9 cellular contexts compared by ENCODE assay signal in the genomic region with DNA sequence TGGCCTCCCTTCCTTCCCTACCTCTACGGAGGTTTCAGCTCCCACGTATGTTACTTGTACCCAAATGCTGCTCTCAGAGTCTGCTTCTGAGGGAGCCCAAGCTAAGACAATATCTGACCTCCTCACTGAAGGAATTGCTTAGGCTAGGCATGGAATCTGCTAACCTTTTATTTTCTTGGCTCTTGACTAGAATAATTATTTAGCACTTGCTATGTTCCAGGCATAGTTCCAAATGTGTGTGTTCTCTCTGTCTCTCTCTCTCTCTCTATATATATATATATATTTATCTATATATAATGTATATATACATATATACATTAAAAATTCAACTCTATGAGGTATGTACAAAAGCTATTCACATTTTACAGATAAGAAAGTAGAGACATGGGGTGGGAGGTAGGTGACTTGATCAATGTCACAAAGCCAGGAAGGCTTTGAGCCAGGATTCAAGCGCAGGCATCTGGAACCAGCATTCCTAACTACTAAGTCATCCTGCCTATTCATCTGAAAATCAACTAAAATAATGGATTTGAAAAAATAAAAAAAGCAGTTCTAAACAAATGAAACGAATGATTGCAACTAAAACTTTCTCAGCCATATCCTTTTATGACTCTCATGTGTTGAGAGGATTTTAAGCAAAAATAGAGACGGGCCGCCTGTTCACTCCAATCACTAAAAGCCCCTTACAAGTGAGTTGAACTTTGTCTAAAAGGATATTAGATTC.
DNase-seq lines count a peak whose midpoint lies in the region; ATAC-seq and TF ChIP-seq lines count a peak whose summit lies in the region.
"Had no signal": no experiment of that assay in that cellular context is flagged by ENCODE, and none has a peak within 500 bp of the region (broad histone marks: within the 10 kb centered on the region; RNA-seq: fewer than 3 reads in every experiment).

No MANE protein-coding gene starts in this region.

- intact Hi-C loops in heart left ventricle (cut with DNase I): loop anchor here in 4 of 10 donors (5.0 to 10.0 kb wide), 3 partner anchors 99 to 191 kb away; partner anchors contain the start of gene JAG1 (in 4 of the 4)

- H3K27ac ChIP-seq in heart left ventricle: peak overlapping the region in 11 of 12 donors; percentile 53 to 78 (median 65)

- peak in 3 of 4 donors; percentile 59 to 85 (median 84) for ATAC-seq in heart left ventricle
- no peak for ATAC-seq in GM19035 (IDR thresholded peaks at IDR 0.05; ENCODE audit: unreplicated experiment)

- H3K4me2 ChIP-seq in skeletal muscle satellite cell (ENCODE audit: low read length): peak overlapping the region; percentile 71

- no peak for TF ChIP-seq CTCF in heart left ventricle (IDR thresholded peaks at IDR 0.05)

- H3K9ac ChIP-seq in skeletal muscle satellite cell (ENCODE audit: low read depth, low read length): peak overlapping the region; percentile 36

- no peaks in the 10 kb centered on the region for H3K36me3 ChIP-seq in heart left ventricle
- H3K36me3 ChIP-seq in skeletal muscle satellite cell (ENCODE audit: insufficient read depth, low read length): no peaks in the 10 kb centered on the region

- no peak for TF ChIP-seq POLR2A in heart left ventricle (IDR thresholded peaks at IDR 0.05)

- peaks cover 0 to 24% (median 21%) of the 10 kb centered on the region in 12 donors for H3K4me1 ChIP-seq in heart left ventricle
- H3K4me1 ChIP-seq in skeletal muscle satellite cell (ENCODE audit: control insufficient read depth, insufficient read depth, low read length): peaks cover 30% of the 10 kb centered on the region

- DNase-seq in GM04503 (ENCODE audit: low read depth) (peak; percentile 24), amniotic stem cell (lab: John Stamatoyannopoulos, UW) (peak; percentile 24), heart left ventricle (peak in 4 of 5 donors; percentile 28 to 49 (median 37)), iPS-NIHi11 (ENCODE audit: low spot score) (no peak), hippocampal formation (lab: John Stamatoyannopoulos, UW) (no peak), NCI-H2029 treated with DMSO at 0.1 percent for 48 hours (lab: John Stamatoyannopoulos, UW) (no peak)
- DNase-seq: midbrain had no signal

- H3K9me3 ChIP-seq in heart left ventricle: no peaks in the 10 kb centered on the region
- no peaks in the 10 kb centered on the region for H3K9me3 ChIP-seq in skeletal muscle satellite cell (replicated peaks; ENCODE audit: low read length)

- H3K4me3 ChIP-seq in heart left ventricle (peak overlapping the region in 2 of 12 donors; percentile 5 to 12), skeletal muscle satellite cell (ENCODE audit: low read length) (peak overlapping the region; percentile 34)

- WGBS in heart left ventricle, 4 donors: 35 to 56% (median 46%) methylated on average over 5 to 6 of the region's 6 CpGs

- H3K27me3 ChIP-seq in heart left ventricle: no peaks in the 10 kb centered on the region
- H3K27me3 ChIP-seq in skeletal muscle satellite cell (ENCODE audit: control insufficient read depth, insufficient read depth, low read length): no peaks in the 10 kb centered on the region

Comparison
In these comparisons a context has a peak if more than half of its experiments do, and no peak if none do; other contexts are left out.
1. DNase-seq: peak in GM04503 (single experiment), amniotic stem cell (single experiment) and heart left ventricle (4 of 5); none in iPS-NIHi11 (single experiment), hippocampal formation (0 of 2) and NCI-H2029 treated with DMSO at 0.1 percent for 48 hours (single experiment).